ENCODE assay signal across 9 cellular contexts in genomic region chr10:21823617-21824016, GRCh38.
"Had no signal": no experiment of that assay in that cellular context is flagged by ENCODE, and none has a peak within 500 bp of the region (broad histone marks: within the 10 kb centered on the region; RNA-seq: fewer than 3 reads in every experiment).

No MANE protein-coding gene starts in this region.

- H3K4me3 ChIP-seq: GM23248, HAP-1 had no signal

- H3K4me1 Mint-ChIP-seq: IgD-negative memory B cell had no signal

- ATAC-seq: HCT116, HepG2 had no signal

- H3K27ac Mint-ChIP-seq: HFFc6, IgD-negative memory B cell had no signal

- DNase-seq: GM23248, GOT3, H7, HFFc6 had no signal

- H3K27me3 Mint-ChIP-seq: IgD-negative memory B cell had no signal

- H2AFZ ChIP-seq: GM23248 had no signal

- H3K4me3 Mint-ChIP-seq: HFFc6 had no signal

- H3K9ac ChIP-seq: GM23248 had no signal

- H3K27ac ChIP-seq: GM23248, HL-60 had no signal

- H3K9me3 ChIP-seq: HAP-1 had no signal

- H3K36me3 ChIP-seq: HAP-1 had no signal
